In the genomic region with DNA sequence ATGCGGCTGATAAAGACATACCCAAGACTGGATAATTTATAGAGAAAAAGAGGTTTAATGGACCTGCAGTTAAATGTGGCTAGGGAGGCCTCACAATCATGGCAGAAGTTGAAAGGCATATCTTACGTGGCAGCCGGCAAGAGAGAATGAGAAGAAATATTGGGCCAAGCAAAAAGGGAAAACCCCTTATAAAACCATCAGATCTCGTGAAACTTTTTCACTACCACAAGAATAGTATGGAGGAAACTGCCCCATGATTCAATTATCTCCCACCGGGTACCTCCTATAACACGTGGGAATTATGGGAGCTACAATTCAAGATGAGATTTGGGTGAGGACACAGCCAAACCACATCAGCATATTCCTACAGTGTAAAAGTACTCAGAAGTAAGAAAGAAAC, we compare ENCODE assay signal across 20 cellular contexts. TPM values are rescaled to one million over a fixed set of nuclear protein-coding genes. Genes with fewer than 3 reads are reported as not detected.
DNase-seq lines count a peak whose midpoint lies in the region; ATAC-seq and TF ChIP-seq lines count a peak whose summit lies in the region.
"Had no signal": no experiment of that assay in that cellular context is flagged by ENCODE, and none has a peak within 500 bp of the region (broad histone marks: within the 10 kb centered on the region; RNA-seq: fewer than 3 reads in every experiment).

No MANE protein-coding gene starts in this region.

- no peak overlapping the region for H3K4me3 ChIP-seq in GM12865 (ENCODE audit: low read depth, low read length)
- no peak overlapping the region for H3K4me3 ChIP-seq in aorta (ENCODE audit: low read length in 2 of 2)
- no peak overlapping the region for H3K4me3 ChIP-seq in suprapubic skin
- H3K4me3 ChIP-seq: K562, Peyer's patch had no signal

- H3K36me3 Mint-ChIP-seq in IgD-negative memory B cell = peaks cover 3% of the 10 kb centered on the region
- no peaks in the 10 kb centered on the region for H3K36me3 Mint-ChIP-seq in memory B cell
- H3K36me3 Mint-ChIP-seq in effector memory CD8-positive, alpha-beta T cell (ENCODE audit: insufficient read depth) = peaks cover under 1% of the 10 kb centered on the region

- intact Hi-C loops in aorta (cut with DNase I) = loop anchor here in 1 of 2 donors (10.0 kb wide), 1 partner anchor 134 kb away; a partner anchor contains a TSS

- TF ChIP-seq POLR2A in suprapubic skin (IDR thresholded peaks at IDR 0.05) = no peak

- H3K27me3 ChIP-seq in aorta (ENCODE audit: control insufficient read depth in 1 of 2, insufficient read depth in 2 of 2, low read length in 1 of 2) (no peaks in the 10 kb centered on the region), suprapubic skin (no peaks in the 10 kb centered on the region)
- H3K27me3 ChIP-seq: BE2C, Peyer's patch had no signal

- H3K4me3 Mint-ChIP-seq in IgD-negative memory B cell (peak overlapping the region; percentile 6 to 79 (median 27)), memory B cell (peak overlapping the region; percentile 3)
- H3K4me3 Mint-ChIP-seq in effector memory CD8-positive, alpha-beta T cell = no peak overlapping the region
- H3K4me3 Mint-ChIP-seq: HFFc6 had no signal

- WGBS in aorta, 2 donors = 82 to 85% methylated on average over 6 of the region's 6 CpGs
- WGBS in suprapubic skin = 84% methylated on average over 6 of the region's 6 CpGs

- H3K9me3 ChIP-seq in aorta (ENCODE audit: control insufficient read depth, low read length) (no peaks in the 10 kb centered on the region), suprapubic skin (no peaks in the 10 kb centered on the region)
- H3K9me3 ChIP-seq: BE2C, Peyer's patch, SK-N-SH had no signal

- H3K36me3 ChIP-seq in aorta (ENCODE audit: control insufficient read depth in 1 of 2, insufficient read depth in 2 of 2, low read length in 1 of 2) (no peaks in the 10 kb centered on the region), suprapubic skin (no peaks in the 10 kb centered on the region)
- H3K36me3 ChIP-seq: BE2C, Peyer's patch had no signal

- H3K27ac Mint-ChIP-seq in IgD-negative memory B cell (peak overlapping the region; percentile 83 to 94 (median 92)), memory B cell (peak overlapping the region; percentile 94)
- no peak overlapping the region for H3K27ac Mint-ChIP-seq in effector memory CD8-positive, alpha-beta T cell
- H3K27ac Mint-ChIP-seq: HFFc6 had no signal

- H3K27me3 Mint-ChIP-seq in IgD-negative memory B cell (no peaks in the 10 kb centered on the region), memory B cell (no peaks in the 10 kb centered on the region)
- no peaks in the 10 kb centered on the region for H3K27me3 Mint-ChIP-seq in effector memory CD8-positive, alpha-beta T cell

- H3K4me1 ChIP-seq in aorta (ENCODE audit: control insufficient read depth in 1 of 2, insufficient read depth in 2 of 2, low read length in 2 of 2) (no peaks in the 10 kb centered on the region), suprapubic skin (peaks cover 4% of the 10 kb centered on the region)
- H3K4me1 ChIP-seq: BE2C, Peyer's patch had no signal

- TF ChIP-seq EP300 in suprapubic skin (IDR thresholded peaks at IDR 0.05) = no peak

- H3K9me3 Mint-ChIP-seq in IgD-negative memory B cell = peaks cover 0 to 1% (median 0%) of the 10 kb centered on the region in 3 donors
- no peaks in the 10 kb centered on the region for H3K9me3 Mint-ChIP-seq in memory B cell
- H3K9me3 Mint-ChIP-seq in effector memory CD8-positive, alpha-beta T cell = no peaks in the 10 kb centered on the region

- peak; percentile 25 for DNase-seq in GM12865 (ENCODE audit: low read depth)
- peak; percentile 25 to 34 for DNase-seq in memory B cell (ENCODE audit: low spot score in 2 of 2)
- DNase-seq in aorta = no peak
- no peak for DNase-seq in effector memory CD8-positive, alpha-beta T cell
- DNase-seq in OCI-M1 (lab: John Stamatoyannopoulos, UW) = no peak
- DNase-seq in suprapubic skin (ENCODE audit: low spot score in 2 of 2) = no peak
- DNase-seq: ACHN, BE2C, DMS 273 treated with DMSO at 0.1 percent for 48 hours, HFFc6, NCI-H1092 treated with DMSO at 0.1 percent for 48 hours, NCI-H1694, NCI-H2107, NCI-H345, Right ventricle myocardium superior, SK-N-SH had no signal

- ATAC-seq in GM21528 (IDR thresholded peaks at IDR 0.05; ENCODE audit: low FRiP score, unreplicated experiment) (peak; percentile 30), memory B cell (ENCODE audit: low read depth) (peak; percentile 43), aorta (ENCODE audit: low FRiP score) (no peak)
- ATAC-seq in effector memory CD8-positive, alpha-beta T cell (replicated peaks) = no peak
- ATAC-seq: K562 had no signal

- H3K4me1 Mint-ChIP-seq in IgD-negative memory B cell = peaks cover 29 to 38% (median 33%) of the 10 kb centered on the region in 3 donors
- H3K4me1 Mint-ChIP-seq in memory B cell = peaks cover 29% of the 10 kb centered on the region
- peaks cover 2 to 4% of the 10 kb centered on the region in 2 donors for H3K4me1 Mint-ChIP-seq in effector memory CD8-positive, alpha-beta T cell (ENCODE audit: low read depth in 2 of 2)

- no peak overlapping the region for H3K27ac ChIP-seq in aorta (ENCODE audit: low read depth in 1 of 2, low read length in 2 of 2)
- no peak overlapping the region for H3K27ac ChIP-seq in suprapubic skin

- TF ChIP-seq CTCF in GM12865 (IDR thresholded peaks at IDR 0.05; ENCODE audit: insufficient read depth, low read depth, low read length, missing control alignments) = no peak
- no peak for TF ChIP-seq CTCF in suprapubic skin (IDR thresholded peaks at IDR 0.05)

RNA-seq across cellular contexts. Expression of a gene that starts 4.7 kb away (rescaled TPM):
- polyA plus RNA-seq in IgD-negative memory B cell (4.3 TPM), aorta (1 to 10 TPM; 2.0 to 2.4 TPM)
- total RNA-seq in aorta (1 to 10 TPM; 5.4 to 6.9 TPM), suprapubic skin (1 to 10 TPM; 4.5 to 8.0 (median 6.0) TPM)

Comparison
In these comparisons a context has a peak if more than half of its experiments do, and no peak if none do; other contexts are left out.
1. DNase-seq: peak in GM12865 (single experiment) and memory B cell (2 of 2); none in aorta (0 of 2), effector memory CD8-positive, alpha-beta T cell (0 of 3), OCI-M1 (single experiment) and suprapubic skin (0 of 2).
2. ATAC-seq: peak in GM21528 (single experiment) and memory B cell (single experiment); none in aorta (single experiment) and effector memory CD8-positive, alpha-beta T cell (single experiment).
3. H3K27ac Mint-ChIP-seq: peak in IgD-negative memory B cell (3 of 3) and memory B cell (single experiment); none in effector memory CD8-positive, alpha-beta T cell (0 of 2).
4. H3K4me3 Mint-ChIP-seq: peak in IgD-negative memory B cell (4 of 4) and memory B cell (single experiment); none in effector memory CD8-positive, alpha-beta T cell (0 of 2).